29 cellular contexts compared by ENCODE assay signal in genomic region chr11:73748300-73748699, GRCh38.
"Had no signal": no experiment of that assay in that cellular context is flagged by ENCODE, and none has a peak within 500 bp of the region (broad histone marks: within the 10 kb centered on the region; RNA-seq: fewer than 3 reads in every experiment).

No MANE protein-coding gene starts in this region.

- H3K4me3 ChIP-seq: coronary artery, dorsolateral prefrontal cortex, esophagus squamous epithelium, gastrocnemius medialis, heart right ventricle, left lung, lower lobe of right lung, mucosa of descending colon had no signal

- H3K4me1 Mint-ChIP-seq: endodermal cell had no signal

- H3K27me3 Mint-ChIP-seq: naive B cell had no signal

- FAIRE-seq: colon, endometrium, islet of Langerhans, keratinocyte had no signal

- H3K36me3 Mint-ChIP-seq: naive B cell had no signal

- DNase-seq: dermis blood vessel endothelial cell; dorsolateral prefrontal cortex; effector CD4-positive, alpha-beta T cell; effector memory CD4-positive, alpha-beta T cell; endodermal cell; erythroblast; esophagus squamous epithelium; foreskin fibroblast; foreskin melanocyte; gastrocnemius medialis; glutamatergic neuron; head of caudate nucleus; heart right ventricle; hippocampal formation; left cardiac atrium; left lung; left ventricle myocardium superior; lower lobe of right lung; mesenchymal stem cell; mucosa of descending colon; naive B cell had no signal

- H3K27ac ChIP-seq: coronary artery, epithelial cell of prostate, esophagus squamous epithelium, gastrocnemius medialis, heart right ventricle, left lung, lower lobe of right lung had no signal

- H3K9me3 ChIP-seq: esophagus squamous epithelium, gastrocnemius medialis, heart right ventricle, left lung, lower lobe of right lung, mucosa of descending colon had no signal

- H3K27me3 ChIP-seq: dorsolateral prefrontal cortex, esophagus squamous epithelium, gastrocnemius medialis, heart right ventricle, left lung had no signal

- H3K36me3 ChIP-seq: gastrocnemius medialis, left lung, lower lobe of right lung had no signal

- ATAC-seq: esophagus mucosa, gastrocnemius medialis, heart right ventricle, left cardiac atrium, left lung, left ventricle myocardium superior, lower lobe of right lung, mucosa of descending colon had no signal

- H3K4me3 Mint-ChIP-seq: endodermal cell, mesothelial cell of epicardium, naive B cell had no signal

- H3K9me3 Mint-ChIP-seq: endodermal cell, mesothelial cell of epicardium, naive B cell had no signal
